In genomic region chr11:112227471-112227870, GRCh38 we compare ENCODE assay signal across 9 cellular contexts. TPM values are rescaled to one million over a fixed set of nuclear protein-coding genes. Genes with fewer than 3 reads are reported as not detected.
DNase-seq lines count a peak whose midpoint lies in the region; ATAC-seq and TF ChIP-seq lines count a peak whose summit lies in the region.
"Had no signal": no experiment of that assay in that cellular context is flagged by ENCODE, and none has a peak within 500 bp of the region (broad histone marks: within the 10 kb centered on the region; RNA-seq: fewer than 3 reads in every experiment).

No MANE protein-coding gene starts in this region.

- H3K9me3 Mint-ChIP-seq in dendritic cell treated with granulocyte-macrophage colony-stimulating factor and Interleukin-4, amounts not matched to agents 40 ng/mL and 50 ng/mL, for 4 days, result no peaks in the 10 kb centered on the region
- no peaks in the 10 kb centered on the region for H3K9me3 Mint-ChIP-seq in natural killer cell

- H3K36me3 Mint-ChIP-seq in dendritic cell treated with granulocyte-macrophage colony-stimulating factor and Interleukin-4, amounts not matched to agents 40 ng/mL and 50 ng/mL, for 4 days (ENCODE audit: low read depth), result peaks cover 53% of the 10 kb centered on the region
- no peaks in the 10 kb centered on the region for H3K36me3 Mint-ChIP-seq in natural killer cell

- H3K4me1 Mint-ChIP-seq in dendritic cell treated with granulocyte-macrophage colony-stimulating factor and Interleukin-4, amounts not matched to agents 40 ng/mL and 50 ng/mL, for 4 days (ENCODE audit: low read depth), result peaks cover 18% of the 10 kb centered on the region
- H3K4me1 Mint-ChIP-seq in natural killer cell, result peaks cover 20 to 30% of the 10 kb centered on the region in 2 donors

- H3K9me3 ChIP-seq in MG63, result no peaks in the 10 kb centered on the region

- POLR2A ChIA-PET in BJ (lab: Charles Lee), result interaction anchor here (0.7 kb wide), 1 partner anchor 1369 kb away, joined by 3 read pairs; no protein-coding TSS in a partner anchor

- H3K27ac Mint-ChIP-seq in dendritic cell treated with granulocyte-macrophage colony-stimulating factor and Interleukin-4, amounts not matched to agents 40 ng/mL and 50 ng/mL, for 4 days, result peak overlapping the region; percentile 98
- H3K27ac Mint-ChIP-seq in natural killer cell, result peak overlapping the region; percentile 94 to 96

- H3K27me3 ChIP-seq in BJ (ENCODE audit: control insufficient read depth, insufficient read depth, low read length), result no peaks in the 10 kb centered on the region
- no peaks in the 10 kb centered on the region for H3K27me3 ChIP-seq in MG63

- CTCF ChIA-PET in BJ (lab: Yijun Ruan, JAX), result interaction anchor here (0.9 to 20.9 kb wide), 2 partner anchors 13 to 53 kb away, joined by 3 to 560 read pairs; no protein-coding TSS in a partner anchor

- intact Hi-C loops in dendritic cell treated with granulocyte-macrophage colony-stimulating factor and Interleukin-4, amounts not matched to agents 40 ng/mL and 50 ng/mL, for 4 days (cut with micrococcal nuclease), result loop anchor here (5.0 kb wide), 2 partner anchors 300 to 1085 kb away; partner anchors contain the start of gene TTC12
- intact Hi-C loops in natural killer cell (cut with micrococcal nuclease), result loop anchor here (10.0 kb wide), 1 partner anchor 227 kb away; no protein-coding TSS in a partner anchor

- H3K4me3 ChIP-seq in BJ (ENCODE audit: low read depth, low read length) (peak overlapping the region; percentile 62), MG63 (peak overlapping the region; percentile 80)

- ATAC-seq in natural killer cell, result no peak
- ATAC-seq in GM21528 (IDR thresholded peaks at IDR 0.05; ENCODE audit: low FRiP score, unreplicated experiment), result no peak

- peak overlapping the region; percentile 86 for H3K4me3 Mint-ChIP-seq in dendritic cell treated with granulocyte-macrophage colony-stimulating factor and Interleukin-4, amounts not matched to agents 40 ng/mL and 50 ng/mL, for 4 days
- H3K4me3 Mint-ChIP-seq in natural killer cell, result peak overlapping the region; percentile 92

- TF ChIP-seq CTCF in BJ (IDR thresholded peaks at IDR 0.05; ENCODE audit: insufficient read depth, low read depth, low read length) (no peak), natural killer cell (IDR thresholded peaks at IDR 0.05) (no peak)

- H3K36me3 ChIP-seq in BJ (ENCODE audit: control insufficient read depth, insufficient read depth, low read length), result peaks cover 3% of the 10 kb centered on the region
- H3K36me3 ChIP-seq in MG63, result peaks cover 28% of the 10 kb centered on the region

- no peak for DNase-seq in BJ (ENCODE audit: low read depth)
- no peak for DNase-seq in MG63
- no peak for DNase-seq in natural killer cell
- no peak for DNase-seq in foreskin melanocyte
- DNase-seq in D341Med (ENCODE audit: low spot score), result no peak
- DNase-seq in NCI-H2081 (lab: John Stamatoyannopoulos, UW), result no peak
- DNase-seq: T1000 had no signal

- H3K27me3 Mint-ChIP-seq in dendritic cell treated with granulocyte-macrophage colony-stimulating factor and Interleukin-4, amounts not matched to agents 40 ng/mL and 50 ng/mL, for 4 days, result no peaks in the 10 kb centered on the region
- no peaks in the 10 kb centered on the region for H3K27me3 Mint-ChIP-seq in natural killer cell (ENCODE audit: low read depth in 2 of 2)

RNA-seq across cellular contexts. Expression of gene PTS, which starts 1.2 kb away (rescaled TPM):
- 21.3 and 53.4 TPM in 2 replicates for polyA plus RNA-seq in BJ (2011; rRNA removed)
- 16.8 and 17.7 TPM in 2 replicates for polyA minus RNA-seq in BJ (2011; rRNA and poly(A)+ RNA removed)
- 64.0 and 98.2 TPM in 2 replicates for total RNA-seq in MG63 (2014; rRNA removed; shearing (Covaris generic); ENCODE audit: low replicate concordance)
- 100 to 1,000 TPM in 1 of 3 donors, 10 to 100 TPM in 2; 86.7 to 106 (median 97.4) TPM for total RNA-seq in natural killer cell

RNA-seq across cellular contexts. Expression of gene PLET1, which starts 33.2 kb away (rescaled TPM):
- not detected in 2 replicates for polyA plus RNA-seq in BJ (2011; rRNA removed)
- polyA minus RNA-seq in BJ (2011; rRNA and poly(A)+ RNA removed), result not detected in 2 replicates
- not detected in 2 replicates for total RNA-seq in MG63 (2014; rRNA removed; shearing (Covaris generic); ENCODE audit: low replicate concordance)
- total RNA-seq in natural killer cell, result not detected

RNA-seq across cellular contexts. Expression of gene BCO2, which starts 52.2 kb away (rescaled TPM):
- polyA plus RNA-seq in BJ (2011; rRNA removed), result 0.56 and 0.85 TPM in 2 replicates
- polyA minus RNA-seq in BJ (2011; rRNA and poly(A)+ RNA removed), result 0.09 and 1.6 TPM in 2 replicates
- 0.54 and 1.1 TPM in 2 replicates for total RNA-seq in MG63 (2014; rRNA removed; shearing (Covaris generic); ENCODE audit: low replicate concordance)
- 1 to 10 TPM; 3.9 to 7.2 (median 5.8) TPM for total RNA-seq in natural killer cell
